In the genomic region with DNA sequence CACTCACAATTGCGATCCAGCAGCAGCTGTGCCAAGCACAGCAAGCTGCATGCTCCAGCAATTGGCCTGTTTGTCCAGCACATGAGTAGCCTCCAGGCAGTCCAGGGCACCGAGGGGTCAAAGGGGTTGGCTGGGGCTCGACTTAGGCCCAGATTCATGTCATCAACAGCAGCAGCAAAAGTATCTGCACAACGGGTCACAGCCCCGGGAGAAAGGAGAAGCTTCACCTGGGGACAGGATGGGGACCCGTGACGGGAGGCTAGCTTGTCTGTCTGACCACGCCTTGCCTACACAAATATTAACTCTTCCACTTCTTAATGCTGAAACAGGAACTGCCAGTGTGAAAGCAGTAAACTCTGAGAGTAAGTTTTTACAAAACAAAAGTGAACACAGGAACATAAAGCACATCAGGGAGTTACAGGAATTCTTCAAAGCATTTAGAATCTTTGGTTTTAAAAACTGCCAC, we compare ENCODE assay signal across 9 cellular contexts.
DNase-seq lines count a peak whose midpoint lies in the region; ATAC-seq, FAIRE-seq and TF ChIP-seq lines count a peak whose summit lies in the region.
"Had no signal": no experiment of that assay in that cellular context is flagged by ENCODE, and none has a peak within 500 bp of the region (broad histone marks: within the 10 kb centered on the region; RNA-seq: fewer than 3 reads in every experiment).

No MANE protein-coding gene starts in this region.

- TF ChIP-seq CTCF in Calu3 (IDR thresholded peaks at IDR 0.05; ENCODE audit: unreplicated experiment): no peak
- TF ChIP-seq CTCF in GM12878 (IDR thresholded peaks at IDR 0.05 in 2 of 3, conservative IDR thresholded peaks at IDR 0.05 in 1 of 3; ENCODE audit: control insufficient read depth in 2 of 3, extremely low read depth in 1 of 3, insufficient read depth in 1 of 3, low read depth in 3 of 3, low read length in 3 of 3): no peak
- no peak for TF ChIP-seq CTCF in smooth muscle cell (IDR thresholded peaks at IDR 0.05; ENCODE audit: borderline replicate concordance, insufficient read depth, poor library complexity, severe bottlenecking)

- H3K79me2 ChIP-seq in GM12878 (ENCODE audit: control insufficient read depth, insufficient read depth, low read length) (no peaks in the 10 kb centered on the region), smooth muscle cell (ENCODE audit: low read depth) (no peaks in the 10 kb centered on the region)

- H2AFZ ChIP-seq in GM12878 (ENCODE audit: control insufficient read depth, low read depth, low read length): peak overlapping the region; percentile 40
- H2AFZ ChIP-seq in smooth muscle cell (ENCODE audit: low read depth): peak overlapping the region; percentile 16

- RAD21 ChIA-PET in GM12878 (lab: Charles Lee; ENCODE audit: unreplicated experiment): interaction anchor here (0.7 to 3.8 kb wide), 9 partner anchors 8 to 119 kb away, joined by 3 to 32 read pairs (median 4); no protein-coding TSS in a partner anchor

- H3K4me3 Mint-ChIP-seq in Calu3 (ENCODE audit: low read depth, unreplicated experiment): peak overlapping the region; percentile 33

- BruUV-seq in Calu3 (replicated peaks; lab: Mats Ljungman, UMichigan) (no TSS peak), GM12878 (replicated peaks; lab: Mats Ljungman, UMichigan) (no TSS peak)

- in situ Hi-C loops in GM12878 (cut with MboI): no loop called here

- H3K27ac ChIP-seq in GM12878 (ENCODE audit: control insufficient read depth, insufficient read depth): peak overlapping the region; percentile 10; the same call in 1 of the 2 replicates
- no peak overlapping the region for H3K27ac ChIP-seq in smooth muscle cell (ENCODE audit: low read depth)

- H3K36me3 ChIP-seq in GM12878 (ENCODE audit: control insufficient read depth in 2 of 2, insufficient read depth in 2 of 2, low read length in 1 of 2) (no peaks in the 10 kb centered on the region), smooth muscle cell (ENCODE audit: low read depth) (no peaks in the 10 kb centered on the region)

- TF ChIP-seq POLR2A in GM12878 (IDR thresholded peaks at IDR 0.05; ENCODE audit: low read depth, low read length): no peak

- H3K27me3 ChIP-seq in GM12878 (replicated peaks in 1 of 2; ENCODE audit: control insufficient read depth in 2 of 2, insufficient read depth in 2 of 2, low read length in 1 of 2) (no peaks in the 10 kb centered on the region), smooth muscle cell (ENCODE audit: low read depth) (no peaks in the 10 kb centered on the region)

- peak; percentile 41 for FAIRE-seq in GM12878 (lab: Jason Lieb, UNC)

- TF ChIP-seq RAD21 in GM12878 (IDR thresholded peaks at IDR 0.05; ENCODE audit: insufficient read depth, low read depth, low read length): no peak

- ATAC-seq in GM19455 (IDR thresholded peaks at IDR 0.05; ENCODE audit: unreplicated experiment) (peak; percentile 87), HG03439 (IDR thresholded peaks at IDR 0.05; ENCODE audit: unreplicated experiment) (peak; percentile 65), GM12878 (peak; percentile 95)

- H3K4me2 ChIP-seq in GM12878 (ENCODE audit: control insufficient read depth, insufficient read depth) (peak overlapping the region; percentile 5), smooth muscle cell (no peak overlapping the region)

- SMC1A ChIA-PET in GM12878 (lab: Charles Lee; ENCODE audit: uncharacterized antibody, unreplicated experiment): interaction anchor here (0.6 to 3.6 kb wide), 19 partner anchors 8 to 238 kb away, joined by 3 to 22 read pairs (median 3); no protein-coding TSS in a partner anchor

- 11% methylated on average over 8 of the region's 8 CpGs for WGBS in GM12878 (ENCODE audit: insufficient coverage, insufficient replicate concordance, low lambda C conversion rate, missing lambda C conversion rate)
- 65% methylated on average over 8 of the region's 8 CpGs for WGBS in smooth muscle cell (ENCODE audit: low lambda C conversion rate)

- H3K36me3 Mint-ChIP-seq in Calu3 (ENCODE audit: insufficient read depth, unreplicated experiment): no peaks in the 10 kb centered on the region
- H3K36me3 Mint-ChIP-seq: brain had no signal

- H3F3A ChIP-seq in smooth muscle cell (ENCODE audit: low read depth): no peaks in the 10 kb centered on the region

- H3K27me3 Mint-ChIP-seq in Calu3 (ENCODE audit: unreplicated experiment): no peaks in the 10 kb centered on the region

- CTCF ChIA-PET in Calu3 (lab: Charles Lee) (interaction anchor here (0.7 to 1.3 kb wide), 2 partner anchors 40 to 141 kb away, joined by 3 read pairs; no protein-coding TSS in a partner anchor), GM12878 (lab: Yijun Ruan, JAX) (interaction anchor here (0.7 to 3.8 kb wide), 3 partner anchors 23 to 191 kb away, joined by 3 to 16 read pairs (median 3); a partner anchor contains a TSS)

- H3K4me3 ChIP-seq in GM12878 (no peak overlapping the region; the same call in 1 of the 2 replicates), smooth muscle cell (no peak overlapping the region)

- DNase-seq in Calu3 (peak; percentile 20), GM12878 (ENCODE audit: low read depth, low spot score) (peak; percentile 26), smooth muscle cell (lab: John Stamatoyannopoulos, UW; ENCODE audit: unreplicated experiment) (no peak), occipital lobe (lab: John Stamatoyannopoulos, UW) (no peak), 8988T (no peak), GOT3 (lab: John Stamatoyannopoulos, UW) (no peak)

- H3K9ac ChIP-seq in GM12878 (ENCODE audit: control insufficient read depth, insufficient read depth, low read length): no peak overlapping the region
- no peak overlapping the region for H3K9ac ChIP-seq in smooth muscle cell (ENCODE audit: low read depth)

- H4K20me1 ChIP-seq in GM12878 (ENCODE audit: control insufficient read depth, insufficient read depth): no peaks in the 10 kb centered on the region
- no peaks in the 10 kb centered on the region for H4K20me1 ChIP-seq in smooth muscle cell (ENCODE audit: low read depth)

- H3K9me3 ChIP-seq in GM12878 (replicated peaks; ENCODE audit: control insufficient read depth, insufficient read depth, low read length) (no peaks in the 10 kb centered on the region), smooth muscle cell (replicated peaks; ENCODE audit: low read depth) (no peaks in the 10 kb centered on the region)

- H3K27ac Mint-ChIP-seq in Calu3 (ENCODE audit: unreplicated experiment): peak overlapping the region; percentile 8

- no peak for TF ChIP-seq EP300 in GM12878 (IDR thresholded peaks at IDR 0.05; ENCODE audit: borderline replicate concordance in 1 of 2, control insufficient read depth in 1 of 2, low read depth in 2 of 2, low read length in 2 of 2)

- intact Hi-C loops in Calu3 (cut with micrococcal nuclease; ENCODE audit: unreplicated experiment): no loop called here
- intact Hi-C loops in GM12878 (cut with micrococcal nuclease; ENCODE audit: unreplicated experiment): no loop called here

- peaks cover 32% of the 10 kb centered on the region for H3K4me1 Mint-ChIP-seq in Calu3 (ENCODE audit: low read depth, unreplicated experiment)

- H3K9me3 Mint-ChIP-seq in Calu3 (ENCODE audit: low read depth, unreplicated experiment): no peaks in the 10 kb centered on the region
- H3K9me3 Mint-ChIP-seq: brain had no signal

- H3K4me1 ChIP-seq in GM12878 (ENCODE audit: control insufficient read depth, insufficient read depth, low read length): peaks cover 5% of the 10 kb centered on the region
- H3K4me1 ChIP-seq in smooth muscle cell (ENCODE audit: low read depth): no peaks in the 10 kb centered on the region

- POLR2A ChIA-PET in GM12878 (lab: Charles Lee): interaction anchor here (1.0 to 1.1 kb wide), 2 partner anchors 26 to 28 kb away, joined by 3 read pairs; no protein-coding TSS in a partner anchor

TF ChIP-seq in GM12878, 131 proteins besides CTCF, POLR2A, EP300 and RAD21 (continues in another document):
- TF ChIP-seq SUPT20H (IDR thresholded peaks at IDR 0.05; ENCODE audit: borderline replicate concordance, control insufficient read depth, low read depth, low read length) (no peak), RUNX3 (IDR thresholded peaks at IDR 0.05; ENCODE audit: low read length) (0 out of 2 replicates have a peak, but pooled peaks have one; percentile 5), ZZZ3 (IDR thresholded peaks at IDR 0.05; ENCODE audit: control insufficient read depth, insufficient read length, low read depth) (no peak), MXI1 (IDR thresholded peaks at IDR 0.05; ENCODE audit: low read depth, low read length) (0 out of 2 replicates have a peak, but pooled peaks have one; percentile 34), NFIC (IDR thresholded peaks at IDR 0.05; ENCODE audit: low read depth, low read length) (0 out of 2 replicates have a peak, but pooled peaks have one; percentile 29), NBN (IDR thresholded peaks at IDR 0.05) (0 out of 2 replicates have a peak, but pooled peaks have one; percentile 13), NR2F1 (conservative IDR thresholded peaks at IDR 0.05) (0 out of 2 replicates have a peak, but pooled peaks have one; percentile 51), HDGF (IDR thresholded peaks at IDR 0.05) (no peak), IKZF2 (IDR thresholded peaks at IDR 0.05) (peak in 1 of 2 experiments; percentile 10; a peak in 1 of 4 replicates), DPF2 (IDR thresholded peaks at IDR 0.05) (no peak), BHLHE40 (IDR thresholded peaks at IDR 0.05; ENCODE audit: borderline replicate concordance in 1 of 2, low read depth in 2 of 2, low read length in 1 of 2) (peak in 1 of 2 experiments; percentile 12; a peak in 1 of 4 replicates), SMC3 (IDR thresholded peaks at IDR 0.05; ENCODE audit: borderline replicate concordance, low read length) (no peak), SPI1 (IDR thresholded peaks at IDR 0.05; ENCODE audit: borderline replicate concordance, insufficient read depth, low read depth, low read length) (peak; percentile 79), KLF5 (IDR thresholded peaks at IDR 0.05; ENCODE audit: partially characterized antibody) (peak; percentile 23)
- TF ChIP-seq, protein P1, sequence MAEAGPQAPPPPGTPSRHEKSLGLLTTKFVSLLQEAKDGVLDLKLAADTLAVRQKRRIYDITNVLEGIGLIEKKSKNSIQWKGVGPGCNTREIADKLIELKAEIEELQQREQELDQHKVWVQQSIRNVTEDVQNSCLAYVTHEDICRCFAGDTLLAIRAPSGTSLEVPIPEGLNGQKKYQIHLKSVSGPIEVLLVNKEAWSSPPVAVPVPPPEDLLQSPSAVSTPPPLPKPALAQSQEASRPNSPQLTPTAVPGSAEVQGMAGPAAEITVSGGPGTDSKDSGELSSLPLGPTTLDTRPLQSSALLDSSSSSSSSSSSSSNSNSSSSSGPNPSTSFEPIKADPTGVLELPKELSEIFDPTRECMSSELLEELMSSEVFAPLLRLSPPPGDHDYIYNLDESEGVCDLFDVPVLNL (IDR thresholded peaks at IDR 0.05; ENCODE audit: low read depth, low read length): no peak

Comparison
In these comparisons a context has a peak if more than half of its experiments do, and no peak if none do; other contexts are left out.
1. DNase-seq: peak in Calu3 (single experiment) and GM12878 (single experiment); none in smooth muscle cell (single experiment), occipital lobe (single experiment), 8988T (single experiment) and GOT3 (single experiment).
2. Peak in every context shown above with its lines, with median percentiles within 50 percentile points of each other: ATAC-seq.